Comparison of ENCODE assay signal across 28 cellular contexts in the genomic region with DNA sequence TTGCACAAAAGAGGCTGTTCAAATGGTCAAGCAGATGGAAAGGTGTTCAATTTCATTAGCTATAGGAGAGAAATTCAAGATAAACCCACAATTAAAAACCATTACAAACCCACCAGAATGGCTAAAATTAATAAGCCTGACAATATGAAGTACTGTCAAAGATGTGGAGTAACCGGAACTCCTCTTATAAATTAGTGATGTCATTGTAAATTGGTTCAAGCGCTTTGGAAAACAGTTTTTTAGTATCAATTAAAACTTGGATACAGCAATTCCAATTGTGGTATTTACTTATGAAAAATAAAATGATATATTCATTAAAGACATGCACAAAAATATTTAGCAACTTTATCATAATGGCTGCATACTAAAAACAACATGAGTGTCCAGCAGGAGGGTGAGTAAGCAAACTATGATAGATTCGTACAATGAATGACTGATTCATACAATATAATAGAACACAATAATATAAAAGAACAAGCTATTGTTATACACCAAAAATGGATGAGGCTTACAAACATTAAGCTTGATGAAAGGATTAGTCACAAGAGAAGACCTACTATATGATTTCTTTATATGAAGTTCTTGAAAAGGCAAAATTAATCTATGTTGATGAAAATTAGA.
"Had no signal": no experiment of that assay in that cellular context is flagged by ENCODE, and none has a peak within 500 bp of the region (broad histone marks: within the 10 kb centered on the region; RNA-seq: fewer than 3 reads in every experiment).

No MANE protein-coding gene starts in this region.

- H3K4me1 ChIP-seq: left lung, spleen, testis, upper lobe of left lung had no signal

- H3K36me3 ChIP-seq: esophagus muscularis mucosa, heart right ventricle, left lung, ovary, spleen, tibial artery, upper lobe of left lung had no signal

- FAIRE-seq: islet of Langerhans, urothelium cell line had no signal

- DNase-seq: cortex of kidney; dorsolateral prefrontal cortex; effector CD4-positive, alpha-beta T cell; foreskin melanocyte; glutamatergic neuron; heart right ventricle; hippocampal formation; left cardiac atrium; left lung; naive thymus-derived CD8-positive, alpha-beta T cell; nephron progenitor cell; occipital lobe; ovary; posterior cingulate gyrus; psoas muscle; right cardiac atrium; spleen; stimulated activated CD4-positive, alpha-beta T cell treated with anti-CD3 and anti-CD28 coated beads, Interleukin-4, amount 100 ng/mL, for 4 hours; stimulated activated naive CD8-positive, alpha-beta T cell treated with anti-CD3 and anti-CD28 coated beads, Interleukin-15, Interleukin-2, amounts not matched to agents 100 U/mL and 50 U/mL, for 24 hours; substantia nigra; testis; tibial artery; upper lobe of left lung had no signal

- H3K4me3 ChIP-seq: dorsolateral prefrontal cortex, esophagus muscularis mucosa, heart right ventricle, left lung, ovary, psoas muscle, skin epidermis, spleen, testis, tibial artery, upper lobe of left lung had no signal

- ATAC-seq: heart right ventricle; left cardiac atrium; left lung; naive thymus-derived CD8-positive, alpha-beta T cell; psoas muscle; right cardiac atrium; stimulated activated memory B cell treated with anti-CD40 and anti-IgM and Interleukin-4, amounts not matched to agents 10 μg/mL and 1 μg/mL and 100 μg/mL, for 72 hours; stimulated activated naive CD8-positive, alpha-beta T cell treated with anti-CD3 and anti-CD28 coated beads, Interleukin-15, Interleukin-2, amounts not matched to agents 100 U/mL and 50 U/mL, for 24 hours had no signal

- H3K9me3 ChIP-seq: esophagus muscularis mucosa, heart right ventricle, left lung, ovary, psoas muscle, spleen, testis, tibial artery, upper lobe of left lung had no signal

- H3K27ac ChIP-seq: dorsolateral prefrontal cortex, esophagus muscularis mucosa, heart right ventricle, left lung, ovary, psoas muscle, skin epidermis, spleen, testis, tibial artery, upper lobe of left lung had no signal

- H3K27me3 ChIP-seq: dorsolateral prefrontal cortex, esophagus muscularis mucosa, heart right ventricle, left lung, ovary, spleen, testis, tibial artery, upper lobe of left lung had no signal
